ENCODE assay signal across 16 cellular contexts in genomic region chr2:107419191-107419590, GRCh38.
"Had no signal": no experiment of that assay in that cellular context is flagged by ENCODE, and none has a peak within 500 bp of the region (broad histone marks: within the 10 kb centered on the region; RNA-seq: fewer than 3 reads in every experiment).

No MANE protein-coding gene starts in this region.

- DNase-seq: activated CD4-positive, alpha-beta T cell treated with anti-CD3 and anti-CD28 coated beads, Interleukin-2, amount 10 ng/mL, durations not matched to agents 24 days and 14 days; activated CD8-positive, alpha-beta memory T cell treated with anti-CD3 and anti-CD28 coated beads, Interleukin-2, amount 10 ng/mL, durations not matched to agents 7 days and 5 days; activated CD8-positive, alpha-beta T cell treated with anti-CD3 and anti-CD28 coated beads, Interleukin-2, amount 10 ng/mL, durations not matched to agents 7 days and 5 days; activated naive CD4-positive, alpha-beta T cell; activated T-cell treated with anti-CD3 and anti-CD28 coated beads, Interleukin-2, amount 50 U/mL, for 48 hours; dermis blood vessel endothelial cell; effector CD4-positive, alpha-beta T cell; esophagus squamous epithelium; midbrain; natural killer cell; posterior cingulate gyrus; sigmoid colon; stimulated activated naive CD4-positive, alpha-beta T cell treated with Interleukin-2 at 50 U/mL for 16 hours; T-helper 17 cell; T1000; WERI-Rb-1 had no signal
